21 cellular contexts compared by ENCODE assay signal in the genomic region with DNA sequence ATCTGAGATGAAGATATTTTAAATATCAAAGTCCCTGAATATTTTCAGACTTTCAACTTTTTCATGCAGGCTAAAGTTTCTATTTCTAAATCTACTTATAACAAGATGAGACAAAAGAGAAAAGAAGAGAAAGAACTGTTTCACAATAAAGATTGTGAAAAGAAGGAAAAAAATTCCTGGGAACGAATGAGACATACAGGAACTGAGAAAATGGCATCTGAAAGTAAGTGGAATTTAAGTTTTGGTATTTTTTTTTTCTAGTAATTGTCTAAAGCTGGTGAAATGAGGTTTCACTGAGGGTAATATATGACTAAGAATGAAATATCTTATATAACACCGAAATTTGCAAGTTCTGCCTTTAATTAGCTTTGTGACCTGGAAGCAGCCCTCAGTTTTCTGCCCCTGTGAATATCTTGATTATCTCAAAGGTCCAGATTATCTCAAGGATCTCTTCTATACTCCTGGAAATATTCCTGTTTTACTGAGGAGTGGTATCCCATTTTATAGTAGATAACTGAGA. TPM values are rescaled to one million over a fixed set of nuclear protein-coding genes. Genes with fewer than 3 reads are reported as not detected.
DNase-seq lines count a peak whose midpoint lies in the region; ATAC-seq, FAIRE-seq and TF ChIP-seq lines count a peak whose summit lies in the region.
"Had no signal": no experiment of that assay in that cellular context is flagged by ENCODE, and none has a peak within 500 bp of the region (broad histone marks: within the 10 kb centered on the region; RNA-seq: fewer than 3 reads in every experiment).

No MANE protein-coding gene starts in this region.

- CTCF ChIA-PET in GM12878 (lab: Yijun Ruan, JAX) = interaction anchor here (0.6 to 1.4 kb wide), 3 partner anchors 9 to 240 kb away, joined by 3 read pairs; no protein-coding TSS in a partner anchor

- POLR2A ChIA-PET in GM12878 (lab: Charles Lee) = no interaction called here

- H3K4me3 ChIP-seq in GM12865 (ENCODE audit: low read depth, low read length) = no peak overlapping the region
- H3K4me3 ChIP-seq in GM12878 = no peak overlapping the region
- no peak overlapping the region for H3K4me3 ChIP-seq in adrenal gland
- H3K4me3 ChIP-seq: SJCRH30 had no signal

- no peaks in the 10 kb centered on the region for H4K20me1 ChIP-seq in GM12878 (ENCODE audit: control insufficient read depth, insufficient read depth)

- no peak overlapping the region for H3K9ac ChIP-seq in GM12878 (ENCODE audit: control insufficient read depth, insufficient read depth, low read length)

- H3K4me1 ChIP-seq in GM12878 (ENCODE audit: control insufficient read depth, insufficient read depth, low read length) (peaks cover 3% of the 10 kb centered on the region; the same call in 1 of the 2 replicates), adrenal gland (replicated peaks in 1 of 2) (no peaks in the 10 kb centered on the region)
- H3K4me1 ChIP-seq: SJCRH30 had no signal

- SMC1A ChIA-PET in GM12878 (lab: Charles Lee; ENCODE audit: uncharacterized antibody, unreplicated experiment) = interaction anchor here (0.8 to 1.5 kb wide), 3 partner anchors 8 to 66 kb away, joined by 3 read pairs; no protein-coding TSS in a partner anchor

- no peaks in the 10 kb centered on the region for H3K79me2 ChIP-seq in GM12878 (ENCODE audit: control insufficient read depth, insufficient read depth, low read length)

- no TSS peak for BruUV-seq in GM12878 (replicated peaks; lab: Mats Ljungman, UMichigan)

- H2AFZ ChIP-seq in GM12878 (ENCODE audit: control insufficient read depth, low read depth, low read length) = no peak overlapping the region

- RAD21 ChIA-PET in GM12878 (lab: Charles Lee; ENCODE audit: unreplicated experiment) = no interaction called here

- WGBS in GM12878 (ENCODE audit: insufficient coverage, insufficient replicate concordance, low lambda C conversion rate, missing lambda C conversion rate) = 8% methylated on average over 2 of the region's 2 CpGs
- 86 to 92% (median 89%) methylated on average over 2 of the region's 2 CpGs for WGBS in adrenal gland, 4 donors

- peak; percentile 83 for ATAC-seq in HG02884 (IDR thresholded peaks at IDR 0.05; ENCODE audit: unreplicated experiment)
- peak; percentile 65 for ATAC-seq in GM12878
- ATAC-seq in HG02763 (IDR thresholded peaks at IDR 0.05; ENCODE audit: unreplicated experiment) = no peak
- ATAC-seq: HCT116 had no signal

- no peak for TF ChIP-seq EP300 in GM12878 (IDR thresholded peaks at IDR 0.05; ENCODE audit: borderline replicate concordance in 1 of 2, control insufficient read depth in 1 of 2, low read depth in 2 of 2, low read length in 2 of 2)

- peak; percentile 44 for FAIRE-seq in GM19239 (lab: Jason Lieb, UNC)
- peak; percentile 27 for FAIRE-seq in GM12878 (lab: Jason Lieb, UNC)

- H3K36me3 ChIP-seq in GM12878 (ENCODE audit: control insufficient read depth in 2 of 2, insufficient read depth in 2 of 2, low read length in 1 of 2) = peaks cover 0 to 7% of the 10 kb centered on the region in 2 experiments; a peak in 1 of 4 replicates
- H3K36me3 ChIP-seq in adrenal gland (replicated peaks in 1 of 2) = no peaks in the 10 kb centered on the region

- peak overlapping the region; percentile 30; the same call in 1 of the 2 replicates for H3K4me2 ChIP-seq in GM12878 (ENCODE audit: control insufficient read depth, insufficient read depth)

- no peak for TF ChIP-seq POLR2A in GM12878 (IDR thresholded peaks at IDR 0.05; ENCODE audit: low read depth, low read length)
- no peak for TF ChIP-seq POLR2A in adrenal gland (IDR thresholded peaks at IDR 0.05)

- no peak for TF ChIP-seq CTCF in GM12865 (IDR thresholded peaks at IDR 0.05; ENCODE audit: insufficient read depth, low read depth, low read length, missing control alignments)
- no peak for TF ChIP-seq CTCF in GM12878 (IDR thresholded peaks at IDR 0.05 in 2 of 3, conservative IDR thresholded peaks at IDR 0.05 in 1 of 3; ENCODE audit: control insufficient read depth in 2 of 3, extremely low read depth in 1 of 3, insufficient read depth in 1 of 3, low read depth in 3 of 3, low read length in 3 of 3)
- TF ChIP-seq CTCF in adrenal gland (IDR thresholded peaks at IDR 0.05) = no peak

- no peaks in the 10 kb centered on the region for H3K27me3 ChIP-seq in GM12878 (replicated peaks in 1 of 2; ENCODE audit: control insufficient read depth in 2 of 2, insufficient read depth in 2 of 2, low read length in 1 of 2)
- H3K27me3 ChIP-seq in adrenal gland = no peaks in the 10 kb centered on the region
- H3K27me3 ChIP-seq: SJCRH30 had no signal

- DNase-seq in GM12865 (ENCODE audit: low read depth) (peak; percentile 5), GM19239 (ENCODE audit: insufficient read length, low spot score) (no peak), GM12878 (ENCODE audit: low read depth, low spot score) (no peak), SHP77 (lab: John Stamatoyannopoulos, UW) (no peak), NCI-H187 treated with DMSO at 0.1 percent for 48 hours (lab: John Stamatoyannopoulos, UW) (no peak), adrenal gland (no peak)
- DNase-seq: CD4-positive, alpha-beta T cell; DMS79; GDM1; KBM-7; NCI-H1436 treated with DMSO at 0.1 percent for 48 hours; NCI-H345; NCI-H526 treated with DMSO at 0.1 percent for 48 hours; OCI-M1; RPMI8226; SJCRH30; SW 1271 had no signal

- H3K27ac ChIP-seq in GM12878 (ENCODE audit: control insufficient read depth, insufficient read depth) (no peak overlapping the region), adrenal gland (no peak overlapping the region)
- H3K27ac ChIP-seq: HL-60, SJCRH30 had no signal

- intact Hi-C loops in GM12878 (cut with micrococcal nuclease; ENCODE audit: unreplicated experiment) (no loop called here), adrenal gland (cut with DNase I) (no loop called here)

- in situ Hi-C loops in GM12878 (cut with MboI) = no loop called here

- TF ChIP-seq RAD21 in GM12878 (IDR thresholded peaks at IDR 0.05; ENCODE audit: insufficient read depth, low read depth, low read length) = no peak

- no peaks in the 10 kb centered on the region for H3K9me3 ChIP-seq in GM12878 (replicated peaks; ENCODE audit: control insufficient read depth, insufficient read depth, low read length)
- no peaks in the 10 kb centered on the region for H3K9me3 ChIP-seq in adrenal gland (replicated peaks in 1 of 3)
- H3K9me3 ChIP-seq: SJCRH30 had no signal

TF ChIP-seq in GM12878, 131 proteins besides CTCF, POLR2A, EP300 and RAD21 (continues in another document):
- TF ChIP-seq RUNX3 (IDR thresholded peaks at IDR 0.05; ENCODE audit: low read length) (peak; percentile 47; the same call in 1 of the 2 replicates), E2F8 (IDR thresholded peaks at IDR 0.05; ENCODE audit: low read depth, partially characterized antibody) (no peak), PAX8 (IDR thresholded peaks at IDR 0.05) (no peak), BRCA1 (IDR thresholded peaks at IDR 0.05; ENCODE audit: low read depth, low read length) (no peak), MTA2 (IDR thresholded peaks at IDR 0.05; ENCODE audit: low read depth) (peak; percentile 73; the same call in 1 of the 2 replicates), TCF3 (IDR thresholded peaks at IDR 0.05; ENCODE audit: borderline replicate concordance, insufficient read depth, low read depth, low read length) (no peak)
- TF ChIP-seq, protein P1, sequence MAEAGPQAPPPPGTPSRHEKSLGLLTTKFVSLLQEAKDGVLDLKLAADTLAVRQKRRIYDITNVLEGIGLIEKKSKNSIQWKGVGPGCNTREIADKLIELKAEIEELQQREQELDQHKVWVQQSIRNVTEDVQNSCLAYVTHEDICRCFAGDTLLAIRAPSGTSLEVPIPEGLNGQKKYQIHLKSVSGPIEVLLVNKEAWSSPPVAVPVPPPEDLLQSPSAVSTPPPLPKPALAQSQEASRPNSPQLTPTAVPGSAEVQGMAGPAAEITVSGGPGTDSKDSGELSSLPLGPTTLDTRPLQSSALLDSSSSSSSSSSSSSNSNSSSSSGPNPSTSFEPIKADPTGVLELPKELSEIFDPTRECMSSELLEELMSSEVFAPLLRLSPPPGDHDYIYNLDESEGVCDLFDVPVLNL (IDR thresholded peaks at IDR 0.05; ENCODE audit: low read depth, low read length) = no peak

RNA-seq across cellular contexts. Expression of gene PRPF39, which starts 55.7 kb away (rescaled TPM):
- 237 and 261 TPM in 2 replicates for total RNA-seq in GM12878 (2013; cell fraction: nucleolus; rRNA removed)
- total RNA-seq in GM12878 (2014; rRNA removed) (34.6 and 46.8 TPM in 2 replicates), GM12878 (2014; rRNA removed; fragmentation: Illumina TruSeq; extraction: Trizol) (41.0 and 43.8 TPM in 2 replicates), GM12878 (2021) (41.7 and 43.2 TPM in 2 replicates), adrenal gland (10 to 100 TPM in 6 of 8 donors, 1 to 10 TPM in 2; 6.5 to 52.5 (median 34.7) TPM)
- 12.4 TPM for polyA plus RNA-seq in GM12878 (2011; ENCODE audit: low read depth)
- polyA plus RNA-seq in GM12878 (2011; rRNA removed) (91.7 and 114 TPM in 2 replicates), GM12878 (2014; fragmentation: Illumina TruSeq; extraction: Trizol) (39.3 and 56.1 TPM in 2 replicates), GM12878 (2014; fragmentation: Nextera tagmentation; extraction: Ambion mirVana) (10 to 100 TPM; 22.1 to 22.3 TPM), GM12878 (2014; rRNA removed) (43.7 and 43.8 TPM in 2 replicates), GM12878 (2016; fragmentation: Nextera tagmentation; extraction: Ambion mirVana) (10 to 100 TPM; 32.7 to 33.7 TPM), adrenal gland (10 to 100 TPM; 32.6 to 76.0 (median 53.9) TPM)
- 19.8 and 24.0 TPM in 2 replicates for polyA plus RNA-seq in GM12878 (2011; cell fraction: cytosol; rRNA removed)
- polyA plus RNA-seq in GM12878 (2011; cell fraction: nucleus; rRNA removed) = 192 and 336 TPM in 2 replicates
- polyA plus RNA-seq in GM12878 (2012) = 22.6 and 30.5 TPM in 2 replicates
- polyA minus RNA-seq in GM12878 (2011; rRNA and poly(A)+ RNA removed) = 61.7 and 78.6 TPM in 2 replicates
- 7.5 and 12.7 TPM in 2 replicates for polyA minus RNA-seq in GM12878 (2011; cell fraction: cytosol; rRNA and poly(A)+ RNA removed)
- polyA minus RNA-seq in GM12878 (2011; cell fraction: nucleus; rRNA and poly(A)+ RNA removed) = 168 and 210 TPM in 2 replicates
